21 cellular contexts compared by ENCODE assay signal in the genomic region with DNA sequence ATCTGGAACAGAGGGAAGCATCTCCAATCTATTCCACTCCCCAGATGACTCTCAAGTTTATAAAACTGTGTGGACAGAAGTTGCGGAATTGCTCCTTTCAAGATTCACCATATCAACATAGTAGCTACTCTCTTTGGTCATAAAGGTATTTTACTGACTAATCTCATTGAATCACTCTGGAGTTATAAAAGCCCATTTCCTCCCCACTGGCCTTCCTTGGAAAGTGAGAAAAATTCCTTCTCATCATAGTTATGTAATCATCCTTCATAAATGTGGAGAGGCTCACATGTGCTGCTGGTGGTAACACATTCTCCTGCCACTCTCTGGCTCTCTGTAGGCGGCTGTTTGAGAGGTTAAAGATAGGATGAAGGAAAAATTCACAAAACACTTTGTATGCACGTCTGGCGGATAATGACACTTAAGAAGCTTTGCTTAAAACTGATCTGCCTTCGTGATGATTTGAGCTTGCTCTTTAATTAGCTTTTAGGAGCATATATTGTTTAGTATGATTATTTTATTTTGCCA.
"Had no signal": no experiment of that assay in that cellular context is flagged by ENCODE, and none has a peak within 500 bp of the region (broad histone marks: within the 10 kb centered on the region; RNA-seq: fewer than 3 reads in every experiment).

No MANE protein-coding gene starts in this region.

- H3K9me3 ChIP-seq: colonic mucosa, esophagus squamous epithelium, lower lobe of right lung, sigmoid colon, transverse colon had no signal

- H3K36me3 ChIP-seq: colonic mucosa, esophagus squamous epithelium, heart right ventricle, lower lobe of right lung, sigmoid colon, stomach, transverse colon, WERI-Rb-1 had no signal

- H3K4me3 ChIP-seq: colonic mucosa, esophagus squamous epithelium, heart right ventricle, lower lobe of right lung, sigmoid colon, smooth muscle cell, stomach, transverse colon had no signal

- H3K4me1 ChIP-seq: colonic mucosa, esophagus squamous epithelium, heart right ventricle, lower lobe of right lung, sigmoid colon, stomach, transverse colon had no signal

- H3K27me3 ChIP-seq: colonic mucosa, esophagus squamous epithelium, heart right ventricle, sigmoid colon, stomach, transverse colon had no signal

- H3K27ac ChIP-seq: colonic mucosa, esophagus squamous epithelium, heart right ventricle, lower lobe of right lung, sigmoid colon, stomach, transverse colon, WERI-Rb-1 had no signal

- ATAC-seq: activated CD8-positive, alpha-beta memory T cell treated with anti-CD3 and anti-CD28 coated beads, Interleukin-2, amount 10 ng/mL, durations not matched to agents 7 days and 5 days; activated CD8-positive, alpha-beta T cell treated with anti-CD3 and anti-CD28 coated beads for 36 hours; heart right ventricle; left colon; lower lobe of right lung; stimulated activated memory B cell treated with anti-CD40 and anti-IgM and Interleukin-4, amounts not matched to agents 10 μg/mL and 1 μg/mL and 100 μg/mL, for 72 hours had no signal

- DNase-seq: activated CD4-positive, alpha-beta T cell treated with anti-CD3 and anti-CD28 coated beads, Interleukin-2, amount 10 ng/mL, durations not matched to agents 7 days and 5 days; activated CD4-positive, CD25-positive, alpha-beta regulatory T cell treated with anti-CD3 and anti-CD28 coated beads, Interleukin-2, amount 50 U/mL, for 72 hours; activated CD8-positive, alpha-beta memory T cell treated with anti-CD3 and anti-CD28 coated beads, Interleukin-2, amount 10 ng/mL, durations not matched to agents 7 days and 5 days; activated CD8-positive, alpha-beta T cell treated with anti-CD3 and anti-CD28 coated beads for 36 hours; activated gamma-delta T cell; activated naive CD4-positive, alpha-beta T cell treated with anti-CD3 and anti-CD28 coated beads, Interleukin-2, amount 50 U/mL, for 16 hours; activated T-cell treated with anti-CD3 and anti-CD28 coated beads for 4 hours; colonic mucosa; esophagus squamous epithelium; heart right ventricle; left colon; lower lobe of right lung; naive B cell; retina; sigmoid colon; stimulated activated CD4-positive, alpha-beta T cell treated with anti-CD3 and anti-CD28 coated beads, Interleukin-15, amount 100 ng/mL, for 24 hours; stomach; transverse colon; WERI-Rb-1 had no signal
